ENCODE assay signal across 13 cellular contexts in the genomic region with DNA sequence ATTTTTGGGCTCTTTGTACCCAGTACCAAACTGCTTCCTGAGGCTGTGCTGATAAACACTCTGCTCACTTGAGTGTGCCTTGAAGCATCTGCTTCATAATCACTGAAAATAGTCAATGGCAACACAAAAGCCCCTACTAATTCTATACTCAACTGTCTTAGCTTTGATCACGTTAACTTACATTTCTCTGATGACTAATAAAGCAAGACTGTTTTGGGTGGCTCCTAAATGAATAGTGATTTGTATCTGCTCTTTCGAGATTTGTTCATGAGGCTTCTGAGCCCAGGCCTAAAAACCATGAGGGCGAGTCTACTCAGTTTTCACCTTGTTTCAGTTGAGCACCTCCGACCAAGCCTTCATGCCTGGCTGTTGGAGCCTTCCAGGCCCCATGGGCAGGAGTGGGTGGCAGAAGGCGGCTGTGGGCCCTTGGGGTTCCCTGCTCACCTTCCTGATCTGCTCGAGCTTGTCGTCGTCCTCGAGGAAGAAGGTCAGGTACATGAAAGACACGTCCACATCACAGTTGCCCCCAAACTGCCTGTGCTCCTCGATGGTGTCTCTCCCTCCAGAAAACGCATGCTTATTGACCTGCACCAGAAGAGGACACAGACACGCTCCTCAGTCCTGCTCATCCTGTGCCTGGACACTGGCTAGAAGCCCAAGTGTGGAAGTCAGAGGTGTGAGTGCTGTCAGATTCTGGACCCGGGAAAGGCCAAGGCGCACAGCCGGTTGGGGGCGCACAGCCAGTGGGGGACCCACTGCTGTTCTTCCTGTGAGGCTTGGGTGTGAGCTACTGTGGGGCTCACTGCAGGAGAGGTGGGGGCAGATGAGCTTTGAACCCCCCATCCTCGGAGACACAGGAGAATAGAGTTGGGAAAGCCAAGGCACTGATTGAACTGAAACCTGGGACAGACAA. TPM values are rescaled to one million over a fixed set of nuclear protein-coding genes. Genes with fewer than 3 reads are reported as not detected.
DNase-seq lines count a peak whose midpoint lies in the region; ATAC-seq and TF ChIP-seq lines count a peak whose summit lies in the region.
"Had no signal": no experiment of that assay in that cellular context is flagged by ENCODE, and none has a peak within 500 bp of the region (broad histone marks: within the 10 kb centered on the region; RNA-seq: fewer than 3 reads in every experiment).

No MANE protein-coding gene starts in this region.

- H3K4me1 Mint-ChIP-seq in effector memory CD8-positive, alpha-beta T cell (ENCODE audit: low read depth in 2 of 2), result no peaks in the 10 kb centered on the region
- no peaks in the 10 kb centered on the region for H3K4me1 Mint-ChIP-seq in glutamatergic neuron (ENCODE audit: low read depth, unreplicated experiment)

- ATAC-seq in left ventricle myocardium superior, result no peak
- peak; percentile 37 for ATAC-seq in HG03378 (IDR thresholded peaks at IDR 0.05; ENCODE audit: unreplicated experiment)
- ATAC-seq in effector memory CD8-positive, alpha-beta T cell (replicated peaks), result no peak

- peak overlapping the region in 1 of 2 donors; percentile 9 for H3K27ac Mint-ChIP-seq in effector memory CD8-positive, alpha-beta T cell
- no peak overlapping the region for H3K27ac Mint-ChIP-seq in glutamatergic neuron (ENCODE audit: unreplicated experiment)
- H3K27ac Mint-ChIP-seq: B cell had no signal

- intact Hi-C loops in cardiac septum (cut with DNase I) (no loop called here), left ventricle myocardium superior (cut with micrococcal nuclease) (no loop called here)

- H3K27me3 Mint-ChIP-seq in effector memory CD8-positive, alpha-beta T cell, result no peaks in the 10 kb centered on the region
- H3K27me3 Mint-ChIP-seq in glutamatergic neuron (ENCODE audit: unreplicated experiment), result no peaks in the 10 kb centered on the region
- H3K27me3 Mint-ChIP-seq: B cell had no signal

- DNase-seq in cardiac septum (ENCODE audit: low spot score) (peak; percentile 39), left ventricle myocardium superior (no peak), islet precursor cell (peak; percentile 30), hepatic stellate cell (ENCODE audit: low spot score) (no peak), SHP77 (lab: John Stamatoyannopoulos, UW) (no peak), glutamatergic neuron (no peak)
- no peak for DNase-seq in effector memory CD8-positive, alpha-beta T cell
- DNase-seq: DMS79 treated with DMSO at 0.1 percent for 48 hours, HCEC 1CT, NCI-H1048 had no signal

- no peak for TF ChIP-seq CTCF in glutamatergic neuron (IDR thresholded peaks at IDR 0.05; ENCODE audit: partially characterized antibody, unreplicated experiment)

- H3K36me3 Mint-ChIP-seq in effector memory CD8-positive, alpha-beta T cell (ENCODE audit: insufficient read depth), result peaks cover 23% of the 10 kb centered on the region
- no peaks in the 10 kb centered on the region for H3K36me3 Mint-ChIP-seq in glutamatergic neuron (ENCODE audit: unreplicated experiment)

- no peak overlapping the region for H3K4me3 Mint-ChIP-seq in effector memory CD8-positive, alpha-beta T cell
- H3K4me3 Mint-ChIP-seq in glutamatergic neuron (ENCODE audit: unreplicated experiment), result no peak overlapping the region
- H3K4me3 Mint-ChIP-seq: B cell had no signal

- H3K9me3 Mint-ChIP-seq in effector memory CD8-positive, alpha-beta T cell, result no peaks in the 10 kb centered on the region
- peaks cover 3% of the 10 kb centered on the region for H3K9me3 Mint-ChIP-seq in glutamatergic neuron (ENCODE audit: unreplicated experiment)

RNA-seq across cellular contexts. Expression of gene SLC25A47, which starts 13.7 kb away (rescaled TPM):
- total RNA-seq in cardiac septum, result not detected
- total RNA-seq in left ventricle myocardium superior, result not detected
- not detected for total RNA-seq in glutamatergic neuron (ENCODE audit: unreplicated experiment)
- total RNA-seq: B cell, posterior vena cava had no signal

RNA-seq across cellular contexts. Expression of gene SLC25A29, which starts 30.6 kb away (rescaled TPM):
- 29.3 TPM for total RNA-seq in cardiac septum
- total RNA-seq in left ventricle myocardium superior, result 16.5 TPM
- total RNA-seq in glutamatergic neuron (ENCODE audit: unreplicated experiment), result 409 TPM

RNA-seq across cellular contexts. Expression of gene WDR25, which starts 39.4 kb away (rescaled TPM):
- total RNA-seq in cardiac septum (5.8 TPM), left ventricle myocardium superior (4.5 TPM), glutamatergic neuron (ENCODE audit: unreplicated experiment) (9.7 TPM)

Comparison
In these comparisons a context has a peak if more than half of its experiments do, and no peak if none do; other contexts are left out.
1. DNase-seq: peak in cardiac septum (single experiment) and islet precursor cell (single experiment); none in left ventricle myocardium superior (single experiment), hepatic stellate cell (single experiment), SHP77 (0 of 2), effector memory CD8-positive, alpha-beta T cell (0 of 3) and glutamatergic neuron (single experiment).
2. RNA of gene SLC25A29, which starts 30.6 kb away (total RNA-seq): 409 TPM in glutamatergic neuron (single experiment); 29.3 TPM in cardiac septum (single experiment) and 16.5 TPM in left ventricle myocardium superior (single experiment); every median in the first group is over 10 times any median in the second.